ENCODE assay signal across 2 cellular contexts in the genomic region with DNA sequence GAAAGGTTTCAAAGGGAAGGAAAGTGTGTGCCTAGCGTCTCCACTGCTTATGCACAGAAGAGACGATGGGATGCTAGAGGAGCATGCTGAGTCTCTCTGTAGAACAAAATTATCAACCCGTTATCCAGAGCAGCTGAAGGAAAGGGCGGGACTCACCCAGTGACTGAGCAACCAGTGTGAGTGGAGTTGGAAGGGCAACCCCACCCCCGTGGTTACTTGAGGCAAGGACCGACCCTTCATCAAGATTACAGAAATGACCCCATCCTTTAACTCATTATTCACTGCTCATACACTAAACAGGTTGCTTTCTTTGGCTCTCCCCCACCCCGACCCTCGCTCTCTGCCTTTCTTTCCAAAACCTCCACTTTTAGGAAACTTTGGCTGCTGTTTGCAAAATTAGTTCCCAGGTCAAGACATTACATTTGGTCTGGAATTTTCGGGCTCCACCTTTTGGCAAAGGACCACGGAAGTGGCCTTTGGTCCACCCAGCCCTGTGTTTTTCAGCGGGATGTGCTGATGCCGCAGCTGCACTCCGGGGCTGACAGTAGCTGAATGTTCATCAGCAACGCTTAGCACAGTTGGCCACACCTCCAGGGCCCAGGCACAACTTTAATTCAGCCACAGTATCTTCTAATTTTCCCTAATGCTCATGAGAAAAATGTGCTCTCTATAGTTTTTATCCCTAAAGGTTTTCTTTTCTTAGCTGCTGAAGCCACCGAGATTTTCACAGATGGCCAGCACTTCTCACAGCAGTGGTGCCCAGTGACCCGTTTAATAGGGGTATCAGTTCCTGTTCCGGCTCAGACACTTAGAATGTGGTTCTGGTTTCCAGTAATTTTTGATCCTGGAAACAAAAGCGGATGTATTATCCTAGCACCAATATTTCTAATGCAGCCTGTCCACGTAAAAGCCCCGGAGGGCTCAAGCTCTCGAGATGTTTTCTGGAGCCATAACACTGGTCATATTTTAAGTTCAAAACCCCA.
TF ChIP-seq lines count a peak whose summit lies in the region.

No MANE protein-coding gene starts in this region.

TF ChIP-seq in liver, 16 proteins besides CTCF, POLR2A, EP300 and RAD21 (continued from another document):
- TF ChIP-seq, protein P1, sequence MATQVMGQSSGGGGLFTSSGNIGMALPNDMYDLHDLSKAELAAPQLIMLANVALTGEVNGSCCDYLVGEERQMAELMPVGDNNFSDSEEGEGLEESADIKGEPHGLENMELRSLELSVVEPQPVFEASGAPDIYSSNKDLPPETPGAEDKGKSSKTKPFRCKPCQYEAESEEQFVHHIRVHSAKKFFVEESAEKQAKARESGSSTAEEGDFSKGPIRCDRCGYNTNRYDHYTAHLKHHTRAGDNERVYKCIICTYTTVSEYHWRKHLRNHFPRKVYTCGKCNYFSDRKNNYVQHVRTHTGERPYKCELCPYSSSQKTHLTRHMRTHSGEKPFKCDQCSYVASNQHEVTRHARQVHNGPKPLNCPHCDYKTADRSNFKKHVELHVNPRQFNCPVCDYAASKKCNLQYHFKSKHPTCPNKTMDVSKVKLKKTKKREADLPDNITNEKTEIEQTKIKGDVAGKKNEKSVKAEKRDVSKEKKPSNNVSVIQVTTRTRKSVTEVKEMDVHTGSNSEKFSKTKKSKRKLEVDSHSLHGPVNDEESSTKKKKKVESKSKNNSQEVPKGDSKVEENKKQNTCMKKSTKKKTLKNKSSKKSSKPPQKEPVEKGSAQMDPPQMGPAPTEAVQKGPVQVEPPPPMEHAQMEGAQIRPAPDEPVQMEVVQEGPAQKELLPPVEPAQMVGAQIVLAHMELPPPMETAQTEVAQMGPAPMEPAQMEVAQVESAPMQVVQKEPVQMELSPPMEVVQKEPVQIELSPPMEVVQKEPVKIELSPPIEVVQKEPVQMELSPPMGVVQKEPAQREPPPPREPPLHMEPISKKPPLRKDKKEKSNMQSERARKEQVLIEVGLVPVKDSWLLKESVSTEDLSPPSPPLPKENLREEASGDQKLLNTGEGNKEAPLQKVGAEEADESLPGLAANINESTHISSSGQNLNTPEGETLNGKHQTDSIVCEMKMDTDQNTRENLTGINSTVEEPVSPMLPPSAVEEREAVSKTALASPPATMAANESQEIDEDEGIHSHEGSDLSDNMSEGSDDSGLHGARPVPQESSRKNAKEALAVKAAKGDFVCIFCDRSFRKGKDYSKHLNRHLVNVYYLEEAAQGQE (IDR thresholded peaks at IDR 0.05), result no peak

TF ChIP-seq in HepG2, 621 proteins besides CTCF, POLR2A, EP300 and RAD21 (continued from another document):
- TF ChIP-seq, protein P2, sequence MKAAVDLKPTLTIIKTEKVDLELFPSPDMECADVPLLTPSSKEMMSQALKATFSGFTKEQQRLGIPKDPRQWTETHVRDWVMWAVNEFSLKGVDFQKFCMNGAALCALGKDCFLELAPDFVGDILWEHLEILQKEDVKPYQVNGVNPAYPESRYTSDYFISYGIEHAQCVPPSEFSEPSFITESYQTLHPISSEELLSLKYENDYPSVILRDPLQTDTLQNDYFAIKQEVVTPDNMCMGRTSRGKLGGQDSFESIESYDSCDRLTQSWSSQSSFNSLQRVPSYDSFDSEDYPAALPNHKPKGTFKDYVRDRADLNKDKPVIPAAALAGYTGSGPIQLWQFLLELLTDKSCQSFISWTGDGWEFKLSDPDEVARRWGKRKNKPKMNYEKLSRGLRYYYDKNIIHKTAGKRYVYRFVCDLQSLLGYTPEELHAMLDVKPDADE (CRISPR knock-in tag; IDR thresholded peaks at IDR 0.05), result no peak
- TF ChIP-seq, protein P3, sequence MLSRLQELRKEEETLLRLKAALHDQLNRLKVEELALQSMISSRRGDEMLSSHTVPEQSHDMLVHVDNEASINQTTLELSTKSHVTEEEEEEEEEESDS (CRISPR knock-in tag; IDR thresholded peaks at IDR 0.05; ENCODE audit: borderline replicate concordance), result no peak
- TF ChIP-seq FOXP1 (IDR thresholded peaks at IDR 0.05), result no peak
- no peak for TF ChIP-seq FOXP1 (CRISPR knock-in tag; IDR thresholded peaks at IDR 0.05)
- no peak for TF ChIP-seq ZNF598 (CRISPR knock-in tag; IDR thresholded peaks at IDR 0.05; ENCODE audit: borderline replicate concordance)
- TF ChIP-seq, protein P4, sequence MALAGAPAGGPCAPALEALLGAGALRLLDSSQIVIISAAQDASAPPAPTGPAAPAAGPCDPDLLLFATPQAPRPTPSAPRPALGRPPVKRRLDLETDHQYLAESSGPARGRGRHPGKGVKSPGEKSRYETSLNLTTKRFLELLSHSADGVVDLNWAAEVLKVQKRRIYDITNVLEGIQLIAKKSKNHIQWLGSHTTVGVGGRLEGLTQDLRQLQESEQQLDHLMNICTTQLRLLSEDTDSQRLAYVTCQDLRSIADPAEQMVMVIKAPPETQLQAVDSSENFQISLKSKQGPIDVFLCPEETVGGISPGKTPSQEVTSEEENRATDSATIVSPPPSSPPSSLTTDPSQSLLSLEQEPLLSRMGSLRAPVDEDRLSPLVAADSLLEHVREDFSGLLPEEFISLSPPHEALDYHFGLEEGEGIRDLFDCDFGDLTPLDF (CRISPR knock-in tag; IDR thresholded peaks at IDR 0.05), result no peak
- TF ChIP-seq MLLT10 (CRISPR knock-in tag; IDR thresholded peaks at IDR 0.05), result no peak
- TF ChIP-seq, protein P5, sequence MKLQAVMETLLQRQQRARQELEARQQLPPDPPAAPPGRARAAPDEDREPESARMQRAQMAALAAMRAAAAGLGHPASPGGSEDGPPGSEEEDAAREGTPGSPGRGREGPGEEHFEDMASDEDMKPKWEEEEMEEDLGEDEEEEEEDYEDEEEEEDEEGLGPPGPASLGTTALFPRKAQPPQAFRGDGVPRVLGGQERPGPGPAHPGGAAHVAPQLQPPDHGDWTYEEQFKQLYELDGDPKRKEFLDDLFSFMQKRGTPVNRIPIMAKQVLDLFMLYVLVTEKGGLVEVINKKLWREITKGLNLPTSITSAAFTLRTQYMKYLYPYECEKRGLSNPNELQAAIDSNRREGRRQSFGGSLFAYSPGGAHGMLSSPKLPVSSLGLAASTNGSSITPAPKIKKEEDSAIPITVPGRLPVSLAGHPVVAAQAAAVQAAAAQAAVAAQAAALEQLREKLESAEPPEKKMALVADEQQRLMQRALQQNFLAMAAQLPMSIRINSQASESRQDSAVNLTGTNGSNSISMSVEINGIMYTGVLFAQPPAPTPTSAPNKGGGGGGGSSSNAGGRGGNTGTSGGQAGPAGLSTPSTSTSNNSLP (IDR thresholded peaks at IDR 0.05; ENCODE audit: low read depth, low read length), result no peak
